ENCODE assay signal across 11 cellular contexts in genomic region chr12:130796985-130797686, GRCh38. TPM values are rescaled to one million over a fixed set of nuclear protein-coding genes. Genes with fewer than 3 reads are reported as not detected.
DNase-seq lines count a peak whose midpoint lies in the region; ATAC-seq lines count a peak whose summit lies in the region.
"Had no signal": no experiment of that assay in that cellular context is flagged by ENCODE, and none has a peak within 500 bp of the region (broad histone marks: within the 10 kb centered on the region; RNA-seq: fewer than 3 reads in every experiment).

No MANE protein-coding gene starts in this region.

- no peak overlapping the region for H3K9ac ChIP-seq in trophoblast cell (ENCODE audit: low read length)

- no peak overlapping the region for H4K8ac ChIP-seq in trophoblast cell (ENCODE audit: low read depth, low read length)

- H3K18ac ChIP-seq in trophoblast cell (ENCODE audit: low read length), result no peak overlapping the region

- H3K4ac ChIP-seq in trophoblast cell (ENCODE audit: low read depth, low read length), result no peak overlapping the region

- peak; percentile 89 for DNase-seq in activated CD8-positive, alpha-beta memory T cell treated with anti-CD3 and anti-CD28 coated beads, Interleukin-2, amount 10 ng/mL, durations not matched to agents 7 days and 5 days
- DNase-seq in trophoblast cell (peak; percentile 23 to 40), NCI-H1105 treated with DMSO at 0.1 percent for 48 hours (lab: John Stamatoyannopoulos, UW) (no peak), aorta (no peak), substantia nigra (lab: John Stamatoyannopoulos, UW) (no peak)
- DNase-seq in effector CD4-positive, alpha-beta T cell, result no peak
- DNase-seq: DMS79, mesendoderm had no signal

- intact Hi-C loops in aorta (cut with DNase I), result no loop called here

- WGBS in trophoblast cell (ENCODE audit: extremely low coverage, insufficient coverage, insufficient read length), result no CpG with 5 or more reads among the region's 19 CpGs
- WGBS in aorta, 2 donors, result 93 to 94% methylated on average over 19 of the region's 19 CpGs

- CTCF ChIA-PET in activated CD8-positive, alpha-beta memory T cell treated with anti-CD3 and anti-CD28 coated beads, Interleukin-2, amount 10 ng/mL, durations not matched to agents 7 days and 5 days (lab: Charles Lee), result interaction anchor here (0.9 to 2.9 kb wide), 7 partner anchors 9 to 74 kb away, joined by 3 to 13 read pairs (median 4); no protein-coding TSS in a partner anchor

- H3K23ac ChIP-seq in trophoblast cell (ENCODE audit: low read length), result no peak overlapping the region

- H3K27me3 ChIP-seq in trophoblast cell (ENCODE audit: insufficient read depth, low read length) (no peaks in the 10 kb centered on the region), aorta (ENCODE audit: control insufficient read depth in 1 of 2, insufficient read depth in 2 of 2, low read length in 1 of 2) (no peaks in the 10 kb centered on the region)

- H3K4me1 ChIP-seq in trophoblast cell (ENCODE audit: control insufficient read depth in 1 of 2, insufficient read depth in 2 of 2, low read length in 2 of 2), result no peaks in the 10 kb centered on the region
- H3K4me1 ChIP-seq in aorta (ENCODE audit: control insufficient read depth in 1 of 2, insufficient read depth in 2 of 2, low read length in 2 of 2), result no peaks in the 10 kb centered on the region

- no peak overlapping the region for H3K14ac ChIP-seq in trophoblast cell (ENCODE audit: low read length)

- H3K79me1 ChIP-seq in trophoblast cell (ENCODE audit: low read length), result no peaks in the 10 kb centered on the region

- H3K27ac Mint-ChIP-seq in activated CD8-positive, alpha-beta memory T cell treated with anti-CD3 and anti-CD28 coated beads, Interleukin-2, amount 10 ng/mL, durations not matched to agents 7 days and 5 days, result peak overlapping the region; percentile 94
- H3K27ac Mint-ChIP-seq: dendritic cell treated with granulocyte-macrophage colony-stimulating factor and Interleukin-4, amounts not matched to agents 40 ng/mL and 50 ng/mL, for 4 days had no signal

- H3K4me3 Mint-ChIP-seq in activated CD8-positive, alpha-beta memory T cell treated with anti-CD3 and anti-CD28 coated beads, Interleukin-2, amount 10 ng/mL, durations not matched to agents 7 days and 5 days, result peak overlapping the region; percentile 77
- H3K4me3 Mint-ChIP-seq: dendritic cell treated with granulocyte-macrophage colony-stimulating factor and Interleukin-4, amounts not matched to agents 40 ng/mL and 50 ng/mL, for 4 days had no signal

- peaks cover 34% of the 10 kb centered on the region for H3K36me3 Mint-ChIP-seq in activated CD8-positive, alpha-beta memory T cell treated with anti-CD3 and anti-CD28 coated beads, Interleukin-2, amount 10 ng/mL, durations not matched to agents 7 days and 5 days

- H3K27me3 Mint-ChIP-seq in activated CD8-positive, alpha-beta memory T cell treated with anti-CD3 and anti-CD28 coated beads, Interleukin-2, amount 10 ng/mL, durations not matched to agents 7 days and 5 days, result no peaks in the 10 kb centered on the region
- H3K27me3 Mint-ChIP-seq: dendritic cell treated with granulocyte-macrophage colony-stimulating factor and Interleukin-4, amounts not matched to agents 40 ng/mL and 50 ng/mL, for 4 days had no signal

- ATAC-seq in GM18508 (IDR thresholded peaks at IDR 0.05; ENCODE audit: insufficient read depth, unreplicated experiment), result peak; percentile 61
- peak; percentile 86 for ATAC-seq in HG02885 (IDR thresholded peaks at IDR 0.05; ENCODE audit: poor library complexity, unreplicated experiment)
- ATAC-seq in activated CD8-positive, alpha-beta memory T cell treated with anti-CD3 and anti-CD28 coated beads, Interleukin-2, amount 10 ng/mL, durations not matched to agents 7 days and 5 days, result peak; percentile 94
- ATAC-seq in aorta (ENCODE audit: low FRiP score), result no peak

- H3K9me3 Mint-ChIP-seq in activated CD8-positive, alpha-beta memory T cell treated with anti-CD3 and anti-CD28 coated beads, Interleukin-2, amount 10 ng/mL, durations not matched to agents 7 days and 5 days (ENCODE audit: low read depth), result no peaks in the 10 kb centered on the region
- H3K9me3 Mint-ChIP-seq: dendritic cell treated with granulocyte-macrophage colony-stimulating factor and Interleukin-4, amounts not matched to agents 40 ng/mL and 50 ng/mL, for 4 days had no signal

- H3K4me1 Mint-ChIP-seq in activated CD8-positive, alpha-beta memory T cell treated with anti-CD3 and anti-CD28 coated beads, Interleukin-2, amount 10 ng/mL, durations not matched to agents 7 days and 5 days, result peaks cover 29% of the 10 kb centered on the region

- peaks cover 10 to 21% of the 10 kb centered on the region in 2 experiments for H3K36me3 ChIP-seq in trophoblast cell (ENCODE audit: control insufficient read depth in 1 of 2, insufficient read depth in 2 of 2, low read length in 2 of 2)
- peaks cover 0 to 4% of the 10 kb centered on the region in 2 donors for H3K36me3 ChIP-seq in aorta (ENCODE audit: control insufficient read depth in 1 of 2, insufficient read depth in 2 of 2, low read length in 1 of 2)

- H3K4me3 ChIP-seq in trophoblast cell (ENCODE audit: low read depth, low read length) (no peak overlapping the region), aorta (ENCODE audit: low read length in 2 of 2) (no peak overlapping the region)

- H2AFZ ChIP-seq in trophoblast cell (ENCODE audit: insufficient read depth, low read length, poor library complexity), result no peak overlapping the region

- no peak overlapping the region for H4K91ac ChIP-seq in trophoblast cell (ENCODE audit: low read depth, low read length)

- H2BK120ac ChIP-seq in trophoblast cell (ENCODE audit: insufficient read depth, low read length, poor library complexity), result no peak overlapping the region

- H4K12ac ChIP-seq in trophoblast cell (ENCODE audit: low read depth, low read length), result no peak overlapping the region

- H2AK5ac ChIP-seq in trophoblast cell (ENCODE audit: low read length), result no peak overlapping the region

- H2BK5ac ChIP-seq in trophoblast cell (ENCODE audit: low read depth, low read length, poor library complexity), result no peak overlapping the region

- H3K79me2 ChIP-seq in trophoblast cell (ENCODE audit: control insufficient read depth, insufficient read depth, low read length, poor library complexity), result no peaks in the 10 kb centered on the region

- H3K9me3 ChIP-seq in trophoblast cell (ENCODE audit: insufficient read depth, low read depth, low read length), result no peaks in the 10 kb centered on the region
- no peaks in the 10 kb centered on the region for H3K9me3 ChIP-seq in aorta (ENCODE audit: control insufficient read depth, low read length)

- H3K27ac ChIP-seq in trophoblast cell (ENCODE audit: low read depth, low read length) (no peak overlapping the region), aorta (ENCODE audit: low read depth in 1 of 2, low read length in 2 of 2) (no peak overlapping the region), substantia nigra (ENCODE audit: low read depth, low read length, poor library complexity, severe bottlenecking) (no peak overlapping the region)

- no peak overlapping the region for H2BK12ac ChIP-seq in trophoblast cell (ENCODE audit: low read length)

- H3K4me2 ChIP-seq in trophoblast cell (ENCODE audit: low read length), result no peak overlapping the region

RNA-seq across cellular contexts. Expression of gene STX2, which starts 41.9 kb away (rescaled TPM):
- total RNA-seq in activated CD8-positive, alpha-beta memory T cell treated with anti-CD3 and anti-CD28 coated beads, Interleukin-2, amount 10 ng/mL, durations not matched to agents 7 days and 5 days, result 10 to 100 TPM; 17.2 to 17.8 TPM
- 14.4 and 15.3 TPM in 2 replicates for polyA plus RNA-seq in trophoblast cell (2013)
- total RNA-seq in aorta, result 10 to 100 TPM; 30.4 to 31.5 TPM
- 10 to 100 TPM; 15.8 to 21.0 TPM for polyA plus RNA-seq in aorta

Comparison
In these comparisons a context has a peak if more than half of its experiments do, and no peak if none do; other contexts are left out.
1. DNase-seq: peak in activated CD8-positive, alpha-beta memory T cell treated with anti-CD3 and anti-CD28 coated beads, Interleukin-2, amount 10 ng/mL, durations not matched to agents 7 days and 5 days (single experiment) and trophoblast cell (2 of 2); none in effector CD4-positive, alpha-beta T cell (single experiment), NCI-H1105 treated with DMSO at 0.1 percent for 48 hours (single experiment), aorta (0 of 2) and substantia nigra (0 of 49).